In the genomic region with DNA sequence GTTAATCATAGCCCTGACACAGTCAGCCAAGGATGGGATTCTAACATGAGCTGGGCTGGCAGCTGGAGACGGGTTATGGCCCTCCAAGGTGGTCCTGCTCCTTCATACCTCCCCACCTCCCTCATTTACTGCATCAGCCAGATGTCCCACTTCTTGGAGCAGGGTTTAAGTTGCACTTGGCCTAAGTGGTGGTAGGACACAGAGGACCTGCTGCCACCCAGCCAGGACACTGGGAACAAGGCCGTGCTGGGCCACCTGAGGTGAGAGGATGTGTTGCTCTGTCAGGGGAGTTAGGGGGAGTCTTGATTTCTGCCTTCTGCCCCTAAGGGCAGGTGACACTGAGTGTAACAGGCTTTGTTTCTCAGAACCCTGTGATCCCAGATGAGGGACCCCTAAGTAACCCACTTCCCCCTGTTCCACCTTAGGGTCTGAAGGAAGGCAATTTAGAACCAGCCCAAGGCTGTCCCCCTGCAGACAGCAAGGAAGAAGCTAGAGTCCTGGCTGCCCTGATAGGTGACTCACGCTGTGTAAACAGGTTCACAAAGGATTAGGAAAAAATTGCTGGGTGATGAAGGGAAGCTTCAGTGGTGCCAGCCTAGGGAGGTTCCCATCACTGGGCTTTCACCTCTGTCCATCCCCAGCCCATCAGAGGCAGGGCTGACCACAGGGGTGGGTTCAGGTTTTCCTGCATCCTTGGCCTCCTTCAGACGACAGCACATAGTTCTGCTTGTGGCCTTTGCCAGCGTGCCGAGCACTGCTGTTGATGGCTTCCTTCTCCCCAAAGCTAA, we compare ENCODE assay signal across 1 cellular context.
TF ChIP-seq lines count a peak whose summit lies in the region.

No MANE protein-coding gene starts in this region.

TF ChIP-seq in HepG2, 621 proteins besides CTCF, POLR2A, EP300 and RAD21 (continued from another document and continues in another):
- TF ChIP-seq ZNF572 (CRISPR knock-in tag; IDR thresholded peaks at IDR 0.05): no peak
- 0 out of 2 replicates have a peak, but pooled peaks have one; percentile 18 for TF ChIP-seq PAXIP1 (CRISPR knock-in tag; conservative IDR thresholded peaks at IDR 0.05)
- TF ChIP-seq MAZ (IDR thresholded peaks at IDR 0.05; ENCODE audit: borderline replicate concordance, low read depth, low read length): no peak
- 0 out of 2 replicates have a peak, but pooled peaks have one; percentile 35 for TF ChIP-seq MAZ (CRISPR knock-in tag; IDR thresholded peaks at IDR 0.05; ENCODE audit: low read depth)
- no peak for TF ChIP-seq TCF7L2 (IDR thresholded peaks at IDR 0.05; ENCODE audit: low read depth, low read length)
- peak; percentile 46; the same call in 1 of the 2 replicates for TF ChIP-seq ZNF101 (CRISPR knock-in tag; IDR thresholded peaks at IDR 0.05; ENCODE audit: borderline replicate concordance, low read depth)
- peak; percentile 91 for TF ChIP-seq JUN (CRISPR knock-in tag; IDR thresholded peaks at IDR 0.05)
- TF ChIP-seq ZNF143 (CRISPR knock-in tag; IDR thresholded peaks at IDR 0.05): no peak
- no peak for TF ChIP-seq BCLAF1 (IDR thresholded peaks at IDR 0.05)
- TF ChIP-seq IRX3 (CRISPR knock-in tag; IDR thresholded peaks at IDR 0.05; ENCODE audit: borderline replicate concordance, low read depth): no peak
- TF ChIP-seq, protein P1, sequence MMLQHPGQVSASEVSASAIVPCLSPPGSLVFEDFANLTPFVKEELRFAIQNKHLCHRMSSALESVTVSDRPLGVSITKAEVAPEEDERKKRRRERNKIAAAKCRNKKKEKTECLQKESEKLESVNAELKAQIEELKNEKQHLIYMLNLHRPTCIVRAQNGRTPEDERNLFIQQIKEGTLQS (CRISPR knock-in tag; IDR thresholded peaks at IDR 0.05): peak; percentile 90
- TF ChIP-seq RARA (CRISPR knock-in tag; IDR thresholded peaks at IDR 0.05): peak; percentile 46; the same call in 1 of the 2 replicates
- TF ChIP-seq SMC3 (IDR thresholded peaks at IDR 0.05; ENCODE audit: low read length): 0 out of 2 replicates have a peak, but pooled peaks have one; percentile 4
- no peak for TF ChIP-seq ZNF432 (CRISPR knock-in tag; IDR thresholded peaks at IDR 0.05; ENCODE audit: borderline replicate concordance)
- TF ChIP-seq FOXA1 (IDR thresholded peaks at IDR 0.05): peak; percentile 67; the same call in 1 of the 2 replicates
- TF ChIP-seq FOXA1 (CRISPR knock-in tag; IDR thresholded peaks at IDR 0.05): peak; percentile 95
- TF ChIP-seq ELF3 (CRISPR knock-in tag; IDR thresholded peaks at IDR 0.05): peak; percentile 73
- TF ChIP-seq DDIT3 (CRISPR knock-in tag; IDR thresholded peaks at IDR 0.05): no peak
- TF ChIP-seq, protein P2, sequence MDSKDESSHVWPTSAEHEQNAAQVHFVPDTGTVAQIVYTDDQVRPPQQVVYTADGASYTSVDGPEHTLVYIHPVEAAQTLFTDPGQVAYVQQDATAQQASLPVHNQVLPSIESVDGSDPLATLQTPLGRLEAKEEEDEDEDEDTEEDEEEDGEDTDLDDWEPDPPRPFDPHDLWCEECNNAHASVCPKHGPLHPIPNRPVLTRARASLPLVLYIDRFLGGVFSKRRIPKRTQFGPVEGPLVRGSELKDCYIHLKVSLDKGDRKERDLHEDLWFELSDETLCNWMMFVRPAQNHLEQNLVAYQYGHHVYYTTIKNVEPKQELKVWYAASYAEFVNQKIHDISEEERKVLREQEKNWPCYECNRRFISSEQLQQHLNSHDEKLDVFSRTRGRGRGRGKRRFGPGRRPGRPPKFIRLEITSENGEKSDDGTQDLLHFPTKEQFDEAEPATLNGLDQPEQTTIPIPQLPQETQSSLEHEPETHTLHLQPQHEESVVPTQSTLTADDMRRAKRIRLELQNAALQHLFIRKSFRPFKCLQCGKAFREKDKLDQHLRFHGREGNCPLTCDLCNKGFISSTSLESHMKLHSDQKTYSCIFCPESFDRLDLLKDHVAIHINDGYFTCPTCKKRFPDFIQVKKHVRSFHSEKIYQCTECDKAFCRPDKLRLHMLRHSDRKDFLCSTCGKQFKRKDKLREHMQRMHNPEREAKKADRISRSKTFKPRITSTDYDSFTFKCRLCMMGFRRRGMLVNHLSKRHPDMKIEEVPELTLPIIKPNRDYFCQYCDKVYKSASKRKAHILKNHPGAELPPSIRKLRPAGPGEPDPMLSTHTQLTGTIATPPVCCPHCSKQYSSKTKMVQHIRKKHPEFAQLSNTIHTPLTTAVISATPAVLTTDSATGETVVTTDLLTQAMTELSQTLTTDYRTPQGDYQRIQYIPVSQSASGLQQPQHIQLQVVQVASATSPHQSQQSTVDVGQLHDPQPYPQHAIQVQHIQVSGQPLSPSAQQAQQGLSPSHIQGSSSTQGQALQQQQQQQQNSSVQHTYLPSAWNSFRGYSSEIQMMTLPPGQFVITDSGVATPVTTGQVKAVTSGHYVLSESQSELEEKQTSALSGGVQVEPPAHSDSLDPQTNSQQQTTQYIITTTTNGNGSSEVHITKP (CRISPR knock-in tag; IDR thresholded peaks at IDR 0.05; ENCODE audit: low read depth): peak; percentile 60; the same call in 1 of the 2 replicates
- no peak for TF ChIP-seq SOX13 (IDR thresholded peaks at IDR 0.05)
- peak in 1 of 2 experiments; percentile 40; a peak in 2 of 4 replicates for TF ChIP-seq SOX13 (CRISPR knock-in tag; conservative IDR thresholded peaks at IDR 0.05 in 1 of 2, IDR thresholded peaks at IDR 0.05 in 1 of 2)
- peak; percentile 52 for TF ChIP-seq TEAD3 (CRISPR knock-in tag; optimal IDR thresholded peaks at IDR 0.05; ENCODE audit: borderline replicate concordance)
- peak; percentile 64; the same call in 1 of the 2 replicates for TF ChIP-seq ZBTB20 (CRISPR knock-in tag; IDR thresholded peaks at IDR 0.05; ENCODE audit: borderline replicate concordance, low read depth)
- no peak for TF ChIP-seq SOX6 (IDR thresholded peaks at IDR 0.05)
- peak; percentile 57 for TF ChIP-seq SOX6 (CRISPR knock-in tag; IDR thresholded peaks at IDR 0.05)
- TF ChIP-seq HNRNPL (IDR thresholded peaks at IDR 0.05; ENCODE audit: low read depth, low read length): 0 out of 2 replicates have a peak, but pooled peaks have one; percentile 43
- 0 out of 2 replicates have a peak, but pooled peaks have one; percentile 13 for TF ChIP-seq TCF7 (IDR thresholded peaks at IDR 0.05; ENCODE audit: low read depth)
- TF ChIP-seq ZNF382 (CRISPR knock-in tag; IDR thresholded peaks at IDR 0.05; ENCODE audit: borderline replicate concordance): no peak
- 0 out of 2 replicates have a peak, but pooled peaks have one; percentile 42 for TF ChIP-seq ZNF333 (CRISPR knock-in tag; IDR thresholded peaks at IDR 0.05; ENCODE audit: borderline replicate concordance)
- TF ChIP-seq GRHL1 (CRISPR knock-in tag; conservative IDR thresholded peaks at IDR 0.05): no peak
- no peak for TF ChIP-seq MIXL1 (CRISPR knock-in tag; IDR thresholded peaks at IDR 0.05)
- no peak for TF ChIP-seq CCDC6 (CRISPR knock-in tag; IDR thresholded peaks at IDR 0.05)
- TF ChIP-seq HOXA5 (CRISPR knock-in tag; IDR thresholded peaks at IDR 0.05): no peak
- TF ChIP-seq PITX1 (CRISPR knock-in tag; IDR thresholded peaks at IDR 0.05): peak; percentile 85
- TF ChIP-seq ZNF12 (CRISPR knock-in tag; IDR thresholded peaks at IDR 0.05): 0 out of 2 replicates have a peak, but pooled peaks have one; percentile 31
- TF ChIP-seq ZNF605 (CRISPR knock-in tag; IDR thresholded peaks at IDR 0.05): 0 out of 2 replicates have a peak, but pooled peaks have one; percentile 24
- 0 out of 2 replicates have a peak, but pooled peaks have one; percentile 26 for TF ChIP-seq HDAC2 (CRISPR knock-in tag; IDR thresholded peaks at IDR 0.05)
- no peak for TF ChIP-seq PHB2 (IDR thresholded peaks at IDR 0.05; ENCODE audit: partially characterized antibody)
- peak; percentile 57; the same call in 1 of the 2 replicates for TF ChIP-seq BCL3 (CRISPR knock-in tag; IDR thresholded peaks at IDR 0.05)
- TF ChIP-seq, protein P3, sequence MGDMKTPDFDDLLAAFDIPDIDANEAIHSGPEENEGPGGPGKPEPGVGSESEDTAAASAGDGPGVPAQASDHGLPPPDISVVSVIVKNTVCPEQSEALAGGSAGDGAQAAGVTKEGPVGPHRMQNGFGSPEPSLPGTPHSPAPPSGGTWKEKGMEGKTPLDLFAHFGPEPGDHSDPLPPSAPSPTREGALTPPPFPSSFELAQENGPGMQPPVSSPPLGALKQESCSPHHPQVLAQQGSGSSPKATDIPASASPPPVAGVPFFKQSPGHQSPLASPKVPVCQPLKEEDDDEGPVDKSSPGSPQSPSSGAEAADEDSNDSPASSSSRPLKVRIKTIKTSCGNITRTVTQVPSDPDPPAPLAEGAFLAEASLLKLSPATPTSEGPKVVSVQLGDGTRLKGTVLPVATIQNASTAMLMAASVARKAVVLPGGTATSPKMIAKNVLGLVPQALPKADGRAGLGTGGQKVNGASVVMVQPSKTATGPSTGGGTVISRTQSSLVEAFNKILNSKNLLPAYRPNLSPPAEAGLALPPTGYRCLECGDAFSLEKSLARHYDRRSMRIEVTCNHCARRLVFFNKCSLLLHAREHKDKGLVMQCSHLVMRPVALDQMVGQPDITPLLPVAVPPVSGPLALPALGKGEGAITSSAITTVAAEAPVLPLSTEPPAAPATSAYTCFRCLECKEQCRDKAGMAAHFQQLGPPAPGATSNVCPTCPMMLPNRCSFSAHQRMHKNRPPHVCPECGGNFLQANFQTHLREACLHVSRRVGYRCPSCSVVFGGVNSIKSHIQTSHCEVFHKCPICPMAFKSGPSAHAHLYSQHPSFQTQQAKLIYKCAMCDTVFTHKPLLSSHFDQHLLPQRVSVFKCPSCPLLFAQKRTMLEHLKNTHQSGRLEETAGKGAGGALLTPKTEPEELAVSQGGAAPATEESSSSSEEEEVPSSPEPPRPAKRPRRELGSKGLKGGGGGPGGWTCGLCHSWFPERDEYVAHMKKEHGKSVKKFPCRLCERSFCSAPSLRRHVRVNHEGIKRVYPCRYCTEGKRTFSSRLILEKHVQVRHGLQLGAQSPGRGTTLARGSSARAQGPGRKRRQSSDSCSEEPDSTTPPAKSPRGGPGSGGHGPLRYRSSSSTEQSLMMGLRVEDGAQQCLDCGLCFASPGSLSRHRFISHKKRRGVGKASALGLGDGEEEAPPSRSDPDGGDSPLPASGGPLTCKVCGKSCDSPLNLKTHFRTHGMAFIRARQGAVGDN (CRISPR knock-in tag; IDR thresholded peaks at IDR 0.05): peak; percentile 72
- no peak for TF ChIP-seq MEIS2 (CRISPR knock-in tag; IDR thresholded peaks at IDR 0.05)
- TF ChIP-seq SRF (IDR thresholded peaks at IDR 0.05; ENCODE audit: low read depth, low read length): no peak
